ENCODE assay signal across 1 cellular context in genomic region chr6:33670086-33670660, GRCh38.
TF ChIP-seq lines count a peak whose summit lies in the region.

No MANE protein-coding gene starts in this region.

TF ChIP-seq in SK-N-SH, 30 proteins besides CTCF, POLR2A, EP300 and RAD21 (continued from another document):
- no peak for TF ChIP-seq ZBTB33 (IDR thresholded peaks at IDR 0.05; ENCODE audit: borderline replicate concordance, low read depth)
- TF ChIP-seq SMC3 (IDR thresholded peaks at IDR 0.05; ENCODE audit: low read depth, low read length): no peak
- TF ChIP-seq IRF3 (IDR thresholded peaks at IDR 0.05; ENCODE audit: low read depth, low read length): no peak
- TF ChIP-seq FOXJ3 (CRISPR knock-in tag; IDR thresholded peaks at IDR 0.05): no peak
- no peak for TF ChIP-seq GATA2 (CRISPR knock-in tag; IDR thresholded peaks at IDR 0.05)
- no peak for TF ChIP-seq USF2 (IDR thresholded peaks at IDR 0.05; ENCODE audit: borderline replicate concordance, low read depth, low read length)
- no peak for TF ChIP-seq RXRA (IDR thresholded peaks at IDR 0.05; ENCODE audit: borderline replicate concordance, low read depth)
- TF ChIP-seq CHD2 (IDR thresholded peaks at IDR 0.05; ENCODE audit: low read length, partially characterized antibody): no peak
